ENCODE assay signal across 10 cellular contexts in genomic region chr2:106358081-106358480, GRCh38.
DNase-seq lines count a peak whose midpoint lies in the region; ATAC-seq and TF ChIP-seq lines count a peak whose summit lies in the region.
"Had no signal": no experiment of that assay in that cellular context is flagged by ENCODE, and none has a peak within 500 bp of the region (broad histone marks: within the 10 kb centered on the region; RNA-seq: fewer than 3 reads in every experiment).

No MANE protein-coding gene starts in this region.

- H3K4me2 ChIP-seq in mammary epithelial cell (ENCODE audit: insufficient read depth, low read depth, low read length), result no peak overlapping the region

- DNase-seq in NCI-H446 (lab: John Stamatoyannopoulos, UW), result no peak
- no peak for DNase-seq in activated CD8-positive, alpha-beta memory T cell treated with anti-CD3 and anti-CD28 coated beads, Interleukin-2, amount 50 U/mL, for 48 hours
- DNase-seq in NCI-H2029 treated with DMSO at 0.1 percent for 48 hours (lab: John Stamatoyannopoulos, UW), result no peak
- no peak for DNase-seq in mammary epithelial cell
- DNase-seq: lower lobe of right lung, SW 1271 had no signal

- ATAC-seq in GM18508 (IDR thresholded peaks at IDR 0.05; ENCODE audit: insufficient read depth, unreplicated experiment), result peak; percentile 97
- peak; percentile 98 for ATAC-seq in GM19468 (IDR thresholded peaks at IDR 0.05; ENCODE audit: extremely low read depth, unreplicated experiment)
- ATAC-seq in HG02938 (IDR thresholded peaks at IDR 0.05; ENCODE audit: unreplicated experiment), result peak; percentile 89
- ATAC-seq in HG03571 (IDR thresholded peaks at IDR 0.05; ENCODE audit: unreplicated experiment), result peak; percentile 60

- H3K79me2 ChIP-seq in mammary epithelial cell (ENCODE audit: insufficient read depth, low read length), result no peaks in the 10 kb centered on the region

- H3K9ac ChIP-seq in mammary epithelial cell (ENCODE audit: insufficient read depth, low read length), result no peak overlapping the region

- no peak for TF ChIP-seq CTCF in mammary epithelial cell (conservative IDR thresholded peaks at IDR 0.05 in 1 of 2, IDR thresholded peaks at IDR 0.05 in 1 of 2; ENCODE audit: extremely low read depth in 1 of 2, insufficient read depth in 1 of 2, low read depth in 1 of 2, low read length in 2 of 2)

- intact Hi-C loops in mammary epithelial cell (cut with micrococcal nuclease), result no loop called here

- no peaks in the 10 kb centered on the region for H3K27me3 ChIP-seq in mammary epithelial cell (ENCODE audit: insufficient read depth, low read length)

- H3K36me3 ChIP-seq in mammary epithelial cell (ENCODE audit: insufficient read depth, low read length), result no peaks in the 10 kb centered on the region
- H3K36me3 ChIP-seq: lower lobe of right lung had no signal

- in situ Hi-C loops in mammary epithelial cell (cut with MboI; ENCODE audit: low sequenced_read_pairs in 2 of 2), result no loop called here

- H3K27ac ChIP-seq in mammary epithelial cell (ENCODE audit: insufficient read depth, low read depth, low read length), result no peak overlapping the region
- H3K27ac ChIP-seq: lower lobe of right lung had no signal

- dilution Hi-C loops in mammary epithelial cell (cut with HindIII; ENCODE audit: low sequenced_read_pairs), result loop anchor here (25.0 kb wide), 1 partner anchor 246 kb away; no protein-coding TSS in a partner anchor

- WGBS in mammary epithelial cell (ENCODE audit: low coverage, missing lambda C conversion rate), result 89% methylated on average over 5 of the region's 5 CpGs

- H3K4me3 ChIP-seq in mammary epithelial cell (replicated peaks in 1 of 3; ENCODE audit: insufficient read depth in 1 of 3, low read depth in 2 of 3, low read length in 3 of 3), result no peak overlapping the region
- H3K4me3 ChIP-seq: lower lobe of right lung had no signal

- no peaks in the 10 kb centered on the region for H3K4me1 ChIP-seq in mammary epithelial cell (ENCODE audit: insufficient read depth, low read length)
- H3K4me1 ChIP-seq: lower lobe of right lung had no signal

- H4K20me1 ChIP-seq in mammary epithelial cell (ENCODE audit: insufficient read depth, low read length), result no peaks in the 10 kb centered on the region

- no peak overlapping the region for H2AFZ ChIP-seq in mammary epithelial cell (ENCODE audit: low read depth, low read length)

- CTCF ChIA-PET in mammary epithelial cell (lab: Charles Lee; ENCODE audit: low non-redundant PET), result no interaction called here

- BruUV-seq in mammary epithelial cell (replicated peaks; lab: Mats Ljungman, UMichigan), result no TSS peak

- no peaks in the 10 kb centered on the region for H3K9me3 ChIP-seq in mammary epithelial cell (replicated peaks; ENCODE audit: insufficient read depth, low read length)
- H3K9me3 ChIP-seq: lower lobe of right lung had no signal
